In the genomic region with DNA sequence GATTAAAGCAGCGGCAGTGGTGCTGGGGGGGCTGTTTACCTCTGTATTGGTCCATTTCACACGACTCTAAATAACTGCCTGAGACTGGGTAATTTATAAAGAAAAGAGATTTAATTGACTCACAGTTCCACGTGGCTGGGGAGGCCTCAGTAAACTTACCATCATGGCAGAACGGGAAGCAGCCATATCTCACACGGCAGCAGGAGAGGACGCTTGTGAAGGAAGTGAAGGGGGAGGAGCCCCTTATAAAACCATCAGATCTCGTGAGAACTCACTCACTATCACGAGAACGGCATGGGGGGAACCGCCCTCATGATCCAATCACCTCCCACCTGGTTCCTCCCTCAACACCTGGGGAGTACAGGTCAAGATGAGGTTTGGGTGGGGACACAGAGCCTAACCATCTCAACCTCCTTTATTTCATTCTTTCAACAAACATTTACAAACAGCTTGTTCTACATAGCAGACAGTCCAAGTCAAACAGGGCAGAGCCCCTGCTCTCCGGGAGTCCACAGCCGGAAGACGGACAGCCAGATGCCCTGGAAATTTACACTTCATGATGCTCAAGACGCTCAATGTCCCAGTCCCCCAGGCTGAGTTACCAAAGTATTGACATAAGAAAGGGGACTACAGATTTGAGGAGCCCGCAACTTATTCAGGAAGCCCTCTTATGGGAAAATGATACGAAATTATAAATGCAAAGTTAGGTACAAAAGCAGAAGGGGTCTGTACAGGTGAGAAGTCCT, we compare ENCODE assay signal across 11 cellular contexts. TPM values are rescaled to one million over a fixed set of nuclear protein-coding genes. Genes with fewer than 3 reads are reported as not detected.
DNase-seq lines count a peak whose midpoint lies in the region; ATAC-seq and TF ChIP-seq lines count a peak whose summit lies in the region.
"Had no signal": no experiment of that assay in that cellular context is flagged by ENCODE, and none has a peak within 500 bp of the region (broad histone marks: within the 10 kb centered on the region; RNA-seq: fewer than 3 reads in every experiment).

No MANE protein-coding gene starts in this region.

- no peak for ATAC-seq in stimulated activated effector memory CD8-positive, alpha-beta T cell treated with anti-CD3 and anti-CD28 coated beads, Interleukin-12 subunit alpha, Interleukin-12 subunit beta, amount 100 ng/mL, for 72 hours
- no peak for ATAC-seq in GM19467 (IDR thresholded peaks at IDR 0.05; ENCODE audit: unreplicated experiment)
- no peak for ATAC-seq in right cardiac atrium
- ATAC-seq in CD8-positive, alpha-beta T cell, result no peak

- H3K4me3 Mint-ChIP-seq in activated CD4-positive, alpha-beta memory T cell treated with anti-CD3 and anti-CD28 coated beads, Interleukin-2, amount 10 ng/mL, durations not matched to agents 7 days and 5 days, result no peak overlapping the region
- H3K4me3 Mint-ChIP-seq in activated CD4-positive, alpha-beta memory T cell treated with anti-CD3 and anti-CD28 coated beads for 36 hours, result no peak overlapping the region
- peak overlapping the region; percentile 13 for H3K4me3 Mint-ChIP-seq in stimulated activated effector memory CD8-positive, alpha-beta T cell treated with anti-CD3 and anti-CD28 coated beads, Interleukin-12 subunit alpha, Interleukin-12 subunit beta, amount 100 ng/mL, for 72 hours
- no peak overlapping the region for H3K4me3 Mint-ChIP-seq in CD8-positive, alpha-beta T cell
- H3K4me3 Mint-ChIP-seq: activated naive CD4-positive, alpha-beta T cell treated with anti-CD3 and anti-CD28 coated beads, Interleukin-2, amount 50 U/mL, for 24 hours had no signal

- H4K20me1 ChIP-seq in SK-N-SH (ENCODE audit: insufficient read depth), result no peaks in the 10 kb centered on the region
- H4K20me1 ChIP-seq: BLaER1 had no signal

- no peaks in the 10 kb centered on the region for H3K36me3 ChIP-seq in SK-N-SH (replicated peaks in 1 of 2; ENCODE audit: control insufficient read depth in 1 of 2, insufficient read depth in 2 of 2, low read length in 1 of 2)
- H3K36me3 ChIP-seq in CD8-positive, alpha-beta T cell (ENCODE audit: insufficient read depth, low read length), result no peaks in the 10 kb centered on the region
- H3K36me3 ChIP-seq: BLaER1, Peyer's patch had no signal

- peak; percentile 16 for DNase-seq in activated CD4-positive, alpha-beta memory T cell treated with anti-CD3 and anti-CD28 coated beads, Interleukin-2, amount 10 ng/mL, durations not matched to agents 7 days and 5 days
- DNase-seq in activated CD4-positive, alpha-beta memory T cell treated with anti-CD3 and anti-CD28 coated beads for 36 hours, result no peak
- DNase-seq in NB4 (ENCODE audit: low read depth) (peak; percentile 22), SK-N-SH (peak; percentile 7), right cardiac atrium (no peak)
- DNase-seq in stimulated activated effector memory CD8-positive, alpha-beta T cell treated with anti-CD3 and anti-CD28 coated beads, Interleukin-12 subunit alpha, Interleukin-12 subunit beta, amount 100 ng/mL, for 72 hours (ENCODE audit: low spot score in 2 of 2), result no peak
- DNase-seq in CD8-positive, alpha-beta T cell, result no peak

- H3K9me3 Mint-ChIP-seq in activated CD4-positive, alpha-beta memory T cell treated with anti-CD3 and anti-CD28 coated beads, Interleukin-2, amount 10 ng/mL, durations not matched to agents 7 days and 5 days, result no peaks in the 10 kb centered on the region
- peaks cover 2% of the 10 kb centered on the region for H3K9me3 Mint-ChIP-seq in activated CD4-positive, alpha-beta memory T cell treated with anti-CD3 and anti-CD28 coated beads for 36 hours
- no peaks in the 10 kb centered on the region for H3K9me3 Mint-ChIP-seq in stimulated activated effector memory CD8-positive, alpha-beta T cell treated with anti-CD3 and anti-CD28 coated beads, Interleukin-12 subunit alpha, Interleukin-12 subunit beta, amount 100 ng/mL, for 72 hours
- peaks cover 5% of the 10 kb centered on the region for H3K9me3 Mint-ChIP-seq in CD8-positive, alpha-beta T cell
- H3K9me3 Mint-ChIP-seq: activated naive CD4-positive, alpha-beta T cell treated with anti-CD3 and anti-CD28 coated beads, Interleukin-2, amount 50 U/mL, for 24 hours had no signal

- H3K4me1 ChIP-seq in SK-N-SH (ENCODE audit: control insufficient read depth in 1 of 2, insufficient read depth in 2 of 2, low read depth in 1 of 2, low read length in 1 of 2), result peaks cover 0 to 4% of the 10 kb centered on the region in 2 experiments; a peak in 1 of 4 replicates
- H3K4me1 ChIP-seq in right cardiac atrium (ENCODE audit: control insufficient read depth, insufficient read depth, low read length), result no peaks in the 10 kb centered on the region
- H3K4me1 ChIP-seq in CD8-positive, alpha-beta T cell (ENCODE audit: insufficient read depth, low read length), result peaks cover 5% of the 10 kb centered on the region

- peaks cover 30% of the 10 kb centered on the region for H3K27me3 Mint-ChIP-seq in activated CD4-positive, alpha-beta memory T cell treated with anti-CD3 and anti-CD28 coated beads, Interleukin-2, amount 10 ng/mL, durations not matched to agents 7 days and 5 days
- H3K27me3 Mint-ChIP-seq in activated CD4-positive, alpha-beta memory T cell treated with anti-CD3 and anti-CD28 coated beads for 36 hours, result peaks cover 16% of the 10 kb centered on the region
- peaks cover 28% of the 10 kb centered on the region for H3K27me3 Mint-ChIP-seq in CD8-positive, alpha-beta T cell (ENCODE audit: low read depth)

- TF ChIP-seq RAD21 in SK-N-SH (IDR thresholded peaks at IDR 0.05; ENCODE audit: low read length), result no peak

- no peaks in the 10 kb centered on the region for H3K79me2 ChIP-seq in SK-N-SH (ENCODE audit: insufficient read depth)

- H2AFZ ChIP-seq in SK-N-SH (ENCODE audit: low read depth), result peak overlapping the region; percentile 67; the same call in 1 of the 2 replicates

- no peaks in the 10 kb centered on the region; the same call in 1 of the 2 replicates for H3K27me3 ChIP-seq in SK-N-SH (ENCODE audit: insufficient read depth)
- no peaks in the 10 kb centered on the region for H3K27me3 ChIP-seq in right cardiac atrium (ENCODE audit: control insufficient read depth, insufficient read depth)
- peaks cover 2% of the 10 kb centered on the region for H3K27me3 ChIP-seq in CD8-positive, alpha-beta T cell (ENCODE audit: insufficient read depth, low read length)
- H3K27me3 ChIP-seq: BLaER1, Peyer's patch had no signal

- WGBS in SK-N-SH (ENCODE audit: low lambda C conversion rate), result 17% methylated on average over 16 of the region's 16 CpGs
- WGBS in right cardiac atrium, result 45% methylated on average over 16 of the region's 16 CpGs

- no peaks in the 10 kb centered on the region for H3F3A ChIP-seq in SK-N-SH (replicated peaks; ENCODE audit: insufficient read depth)

- H3K9me3 ChIP-seq in SK-N-SH (no peaks in the 10 kb centered on the region), right cardiac atrium (ENCODE audit: control insufficient read depth, low read length) (no peaks in the 10 kb centered on the region)
- H3K9me3 ChIP-seq in CD8-positive, alpha-beta T cell (ENCODE audit: low read length), result no peaks in the 10 kb centered on the region
- H3K9me3 ChIP-seq: BLaER1, Peyer's patch had no signal

- CTCF ChIA-PET in activated CD4-positive, alpha-beta memory T cell treated with anti-CD3 and anti-CD28 coated beads, Interleukin-2, amount 10 ng/mL, durations not matched to agents 7 days and 5 days (lab: Charles Lee), result interaction anchor here (0.6 to 1.6 kb wide), 22 partner anchors 9 to 214 kb away, joined by 3 to 12 read pairs (median 4); partner anchors contain the start of genes HMGXB4 and TOM1
- CTCF ChIA-PET in activated CD4-positive, alpha-beta memory T cell treated with anti-CD3 and anti-CD28 coated beads for 36 hours (lab: Charles Lee), result interaction anchor here (0.6 to 2.7 kb wide), 17 partner anchors 10 to 158 kb away, joined by 3 to 29 read pairs (median 4); partner anchors contain the start of genes HMGXB4 and TOM1
- CTCF ChIA-PET in SK-N-SH (lab: Yijun Ruan, JAX), result interaction anchor here (0.6 to 2.0 kb wide), 33 partner anchors 9 to 1702 kb away, joined by 3 to 36 read pairs (median 4); partner anchors contain the start of gene HMGXB4
- CTCF ChIA-PET in CD8-positive, alpha-beta T cell (lab: Charles Lee), result interaction anchor here (0.5 to 1.6 kb wide), 4 partner anchors 8 to 80 kb away, joined by 3 to 8 read pairs (median 3); no protein-coding TSS in a partner anchor

- POLR2A ChIA-PET in activated CD4-positive, alpha-beta memory T cell treated with anti-CD3 and anti-CD28 coated beads, Interleukin-2, amount 10 ng/mL, durations not matched to agents 7 days and 5 days (lab: Charles Lee), result interaction anchor here (0.8 to 1.6 kb wide), 3 partner anchors 26 to 68 kb away, joined by 3 to 7 read pairs (median 4); partner anchors contain the start of genes HMGXB4 and TOM1
- POLR2A ChIA-PET in activated CD4-positive, alpha-beta memory T cell treated with anti-CD3 and anti-CD28 coated beads for 36 hours (lab: Charles Lee), result no interaction called here
- POLR2A ChIA-PET in SK-N-SH (lab: Yijun Ruan, JAX), result no interaction called here
- POLR2A ChIA-PET in CD8-positive, alpha-beta T cell (lab: Charles Lee), result interaction anchor here (1.1 kb wide), 1 partner anchor 26 kb away, joined by 3 read pairs; the partner anchor contains the start of gene HMGXB4

- H3K27ac ChIP-seq in SK-N-SH (ENCODE audit: low read depth in 2 of 2, low read length in 1 of 2), result no peak overlapping the region
- H3K27ac ChIP-seq in right cardiac atrium (ENCODE audit: low read length), result no peak overlapping the region
- H3K27ac ChIP-seq in CD8-positive, alpha-beta T cell (ENCODE audit: low read depth, low read length), result no peak overlapping the region
- H3K27ac ChIP-seq: BLaER1, Peyer's patch had no signal

- no peak for TF ChIP-seq CTCF in NB4 (IDR thresholded peaks at IDR 0.05; ENCODE audit: low read depth, low read length)
- TF ChIP-seq CTCF in SK-N-SH (IDR thresholded peaks at IDR 0.05), result no peak
- TF ChIP-seq CTCF in CD8-positive, alpha-beta T cell (IDR thresholded peaks at IDR 0.05), result no peak

- H3K4me3 ChIP-seq in NB4 (ENCODE audit: low read depth, low read length) (peak overlapping the region; percentile 30), SK-N-SH (ENCODE audit: low read depth in 2 of 2, low read length in 1 of 2) (peak overlapping the region; percentile 29 to 36), right cardiac atrium (ENCODE audit: low read length) (no peak overlapping the region)
- no peak overlapping the region for H3K4me3 ChIP-seq in CD8-positive, alpha-beta T cell (ENCODE audit: low read depth, low read length)
- H3K4me3 ChIP-seq: BLaER1, Peyer's patch had no signal

- H3K27ac Mint-ChIP-seq in activated CD4-positive, alpha-beta memory T cell treated with anti-CD3 and anti-CD28 coated beads, Interleukin-2, amount 10 ng/mL, durations not matched to agents 7 days and 5 days, result no peak overlapping the region
- H3K27ac Mint-ChIP-seq in activated CD4-positive, alpha-beta memory T cell treated with anti-CD3 and anti-CD28 coated beads for 36 hours, result no peak overlapping the region
- no peak overlapping the region for H3K27ac Mint-ChIP-seq in stimulated activated effector memory CD8-positive, alpha-beta T cell treated with anti-CD3 and anti-CD28 coated beads, Interleukin-12 subunit alpha, Interleukin-12 subunit beta, amount 100 ng/mL, for 72 hours
- no peak overlapping the region for H3K27ac Mint-ChIP-seq in CD8-positive, alpha-beta T cell
- H3K27ac Mint-ChIP-seq: activated naive CD4-positive, alpha-beta T cell treated with anti-CD3 and anti-CD28 coated beads, Interleukin-2, amount 50 U/mL, for 24 hours had no signal

- intact Hi-C loops in activated CD4-positive, alpha-beta memory T cell treated with anti-CD3 and anti-CD28 coated beads for 36 hours (cut with micrococcal nuclease), result no loop called here
- intact Hi-C loops in right cardiac atrium (cut with DNase I), result no loop called here
- intact Hi-C loops in CD8-positive, alpha-beta T cell (cut with DNase I, micrococcal nuclease), result no loop called here

- TF ChIP-seq POLR2A in NB4 (IDR thresholded peaks at IDR 0.05; ENCODE audit: extremely low read depth, insufficient read length), result peak; percentile 26

- H3K9me2 ChIP-seq in SK-N-SH, result no peaks in the 10 kb centered on the region

- H3K4me1 Mint-ChIP-seq in activated CD4-positive, alpha-beta memory T cell treated with anti-CD3 and anti-CD28 coated beads, Interleukin-2, amount 10 ng/mL, durations not matched to agents 7 days and 5 days, result peaks cover 4% of the 10 kb centered on the region
- H3K4me1 Mint-ChIP-seq in activated CD4-positive, alpha-beta memory T cell treated with anti-CD3 and anti-CD28 coated beads for 36 hours (ENCODE audit: low read depth), result peaks cover 2% of the 10 kb centered on the region
- peaks cover 12% of the 10 kb centered on the region for H3K4me1 Mint-ChIP-seq in stimulated activated effector memory CD8-positive, alpha-beta T cell treated with anti-CD3 and anti-CD28 coated beads, Interleukin-12 subunit alpha, Interleukin-12 subunit beta, amount 100 ng/mL, for 72 hours
- peaks cover 10% of the 10 kb centered on the region for H3K4me1 Mint-ChIP-seq in CD8-positive, alpha-beta T cell (ENCODE audit: low read depth)

- H3K4me2 ChIP-seq in SK-N-SH, result peak overlapping the region; percentile 42; the same call in 1 of the 2 replicates
- H3K4me2 ChIP-seq: BLaER1 had no signal

- H3K36me3 Mint-ChIP-seq in activated CD4-positive, alpha-beta memory T cell treated with anti-CD3 and anti-CD28 coated beads, Interleukin-2, amount 10 ng/mL, durations not matched to agents 7 days and 5 days (ENCODE audit: low read depth), result no peaks in the 10 kb centered on the region
- H3K36me3 Mint-ChIP-seq in activated CD4-positive, alpha-beta memory T cell treated with anti-CD3 and anti-CD28 coated beads for 36 hours, result no peaks in the 10 kb centered on the region
- H3K36me3 Mint-ChIP-seq in stimulated activated effector memory CD8-positive, alpha-beta T cell treated with anti-CD3 and anti-CD28 coated beads, Interleukin-12 subunit alpha, Interleukin-12 subunit beta, amount 100 ng/mL, for 72 hours, result no peaks in the 10 kb centered on the region
- H3K36me3 Mint-ChIP-seq in CD8-positive, alpha-beta T cell, result no peaks in the 10 kb centered on the region
- H3K36me3 Mint-ChIP-seq: activated naive CD4-positive, alpha-beta T cell treated with anti-CD3 and anti-CD28 coated beads, Interleukin-2, amount 50 U/mL, for 24 hours had no signal

- H3K9ac ChIP-seq in SK-N-SH, result no peak overlapping the region
- H3K9ac ChIP-seq: BLaER1 had no signal

- no peak for TF ChIP-seq EP300 in SK-N-SH (IDR thresholded peaks at IDR 0.05; ENCODE audit: borderline replicate concordance in 1 of 2, low read depth in 1 of 2, low read length in 1 of 2)

RNA-seq across cellular contexts. Expression of gene HMGXB4, which starts 26.3 kb away (rescaled TPM):
- total RNA-seq in activated CD4-positive, alpha-beta memory T cell treated with anti-CD3 and anti-CD28 coated beads, Interleukin-2, amount 10 ng/mL, durations not matched to agents 7 days and 5 days, result 10 to 100 TPM; 32.5 to 36.6 TPM
- 10 to 100 TPM; 33.9 to 35.7 TPM for total RNA-seq in activated CD4-positive, alpha-beta memory T cell treated with anti-CD3 and anti-CD28 coated beads for 36 hours
- polyA plus RNA-seq in SK-N-SH (2012; rRNA removed) (16.5 and 21.7 TPM in 2 replicates), right cardiac atrium (5.7 TPM)
- 19.9 and 22.4 TPM in 2 replicates for polyA plus RNA-seq in SK-N-SH (2012; cell fraction: cytosol; rRNA removed)
- 10.6 and 21.2 TPM in 2 replicates for polyA plus RNA-seq in SK-N-SH (2012; cell fraction: nucleus; rRNA removed)
- 10 to 100 TPM; 10.2 to 11.3 (median 10.7) TPM for total RNA-seq in right cardiac atrium
- total RNA-seq in CD8-positive, alpha-beta T cell, result 10 to 100 TPM; 42.6 to 47.0 TPM

Comparison
In these comparisons a context has a peak if more than half of its experiments do, and no peak if none do; other contexts are left out.
1. DNase-seq: peak in activated CD4-positive, alpha-beta memory T cell treated with anti-CD3 and anti-CD28 coated beads, Interleukin-2, amount 10 ng/mL, durations not matched to agents 7 days and 5 days (single experiment), NB4 (single experiment) and SK-N-SH (single experiment); none in activated CD4-positive, alpha-beta memory T cell treated with anti-CD3 and anti-CD28 coated beads for 36 hours (single experiment), stimulated activated effector memory CD8-positive, alpha-beta T cell treated with anti-CD3 and anti-CD28 coated beads, Interleukin-12 subunit alpha, Interleukin-12 subunit beta, amount 100 ng/mL, for 72 hours (0 of 2), right cardiac atrium (0 of 3) and CD8-positive, alpha-beta T cell (0 of 7).
2. POLR2A ChIA-PET loops: an anchor here in activated CD4-positive, alpha-beta memory T cell treated with anti-CD3 and anti-CD28 coated beads, Interleukin-2, amount 10 ng/mL, durations not matched to agents 7 days and 5 days (0.8 to 1.6 kb wide) and CD8-positive, alpha-beta T cell (1.1 kb wide); none called in activated CD4-positive, alpha-beta memory T cell treated with anti-CD3 and anti-CD28 coated beads for 36 hours and SK-N-SH.
3. H3K4me3 ChIP-seq: peak in NB4 (single experiment) and SK-N-SH (2 of 2); none in right cardiac atrium (single experiment) and CD8-positive, alpha-beta T cell (single experiment).